17 cellular contexts compared by ENCODE assay signal in genomic region chr5:62626534-62626933, GRCh38. TPM values are rescaled to one million over a fixed set of nuclear protein-coding genes. Genes with fewer than 3 reads are reported as not detected.
DNase-seq lines count a peak whose midpoint lies in the region; ATAC-seq and TF ChIP-seq lines count a peak whose summit lies in the region.
"Had no signal": no experiment of that assay in that cellular context is flagged by ENCODE, and none has a peak within 500 bp of the region (broad histone marks: within the 10 kb centered on the region; RNA-seq: fewer than 3 reads in every experiment).

No MANE protein-coding gene starts in this region.

- H3F3A ChIP-seq in GM23338 (replicated peaks; ENCODE audit: low read depth) (no peaks in the 10 kb centered on the region), MM.1S (ENCODE audit: insufficient read depth, low read length) (peaks cover 30% of the 10 kb centered on the region), neural progenitor cell (ENCODE audit: low read depth) (peaks cover 5% of the 10 kb centered on the region)

- H3K4me1 ChIP-seq in GM23338 (ENCODE audit: insufficient read depth) (peaks cover 28% of the 10 kb centered on the region), MM.1S (ENCODE audit: low read length) (peaks cover 47% of the 10 kb centered on the region), iPS-18a (ENCODE audit: control insufficient read depth, low read depth, low read length) (peaks cover 27% of the 10 kb centered on the region), neural progenitor cell (peaks cover 14% of the 10 kb centered on the region), A673 (ENCODE audit: insufficient read depth, low read length, poor library complexity, severe bottlenecking) (no peaks in the 10 kb centered on the region)
- H3K4me1 ChIP-seq: BE2C had no signal

- H3K27me3 ChIP-seq in GM23338 (ENCODE audit: insufficient read depth) (no peaks in the 10 kb centered on the region), MM.1S (replicated peaks; ENCODE audit: insufficient read depth, low read length) (no peaks in the 10 kb centered on the region), iPS-18a (ENCODE audit: control insufficient read depth, insufficient read depth, low read length) (no peaks in the 10 kb centered on the region), neural progenitor cell (no peaks in the 10 kb centered on the region), A673 (replicated peaks; ENCODE audit: insufficient read depth, low read depth, low read length, poor library complexity) (no peaks in the 10 kb centered on the region)
- H3K27me3 ChIP-seq: BE2C had no signal

- H3K9ac ChIP-seq in MM.1S (ENCODE audit: low read length) (peak overlapping the region; percentile 50), iPS-18a (ENCODE audit: low read length) (peak overlapping the region; percentile 16), neural progenitor cell (no peak overlapping the region)

- no peaks in the 10 kb centered on the region for H3K9me3 ChIP-seq in MM.1S (replicated peaks; ENCODE audit: insufficient read depth, low read length)
- no peaks in the 10 kb centered on the region for H3K9me3 ChIP-seq in iPS-18a (ENCODE audit: control insufficient read depth, low read depth, low read length)
- H3K9me3 ChIP-seq in neural progenitor cell (ENCODE audit: low read depth): no peaks in the 10 kb centered on the region
- no peaks in the 10 kb centered on the region for H3K9me3 ChIP-seq in A673 (ENCODE audit: low read depth, low read length, poor library complexity, severe bottlenecking)
- H3K9me3 ChIP-seq: BE2C, Caco-2 had no signal

- ATAC-seq in GM23338 (peak; percentile 79), GM21529 (IDR thresholded peaks at IDR 0.05; ENCODE audit: unreplicated experiment) (no peak)
- ATAC-seq: CD8-positive, alpha-beta T cell; GM12878; K562 had no signal

- H3K27ac Mint-ChIP-seq in GM23338 (no peak overlapping the region), neural progenitor cell (peak overlapping the region; percentile 15)
- H3K27ac Mint-ChIP-seq: CD8-positive, alpha-beta T cell; HFFc6 had no signal

- H3K4me3 ChIP-seq in GM23338 (peak overlapping the region; percentile 15; the same call in 1 of the 2 replicates), MM.1S (ENCODE audit: low read length) (no peak overlapping the region), iPS-18a (ENCODE audit: low read length) (peak overlapping the region; percentile 28), neural progenitor cell (no peak overlapping the region), A673 (ENCODE audit: low read depth, low read length, poor library complexity, severe bottlenecking) (no peak overlapping the region)
- H3K4me3 ChIP-seq: GM12878, K562 had no signal

- intact Hi-C loops in A673 (cut with micrococcal nuclease; ENCODE audit: unreplicated experiment): no loop called here

- H3K9me3 Mint-ChIP-seq in GM23338 (peaks cover 2% of the 10 kb centered on the region; the same call in 2 of the 3 replicates), neural progenitor cell (no peaks in the 10 kb centered on the region)
- H3K9me3 Mint-ChIP-seq: CD14-positive monocyte; CD8-positive, alpha-beta T cell; HFFc6 had no signal

- H3K27ac ChIP-seq in GM23338 (ENCODE audit: low read depth): peak overlapping the region; percentile 2; the same call in 1 of the 2 replicates
- peak overlapping the region; percentile 91 for H3K27ac ChIP-seq in MM.1S (ENCODE audit: low read length)
- H3K27ac ChIP-seq in iPS-18a (ENCODE audit: low read length): peak overlapping the region; percentile 65
- H3K27ac ChIP-seq in neural progenitor cell: peak overlapping the region; percentile 48
- H3K27ac ChIP-seq in A673 (ENCODE audit: low read depth, low read length, poor library complexity, severe bottlenecking): no peak overlapping the region

- H3K4me1 Mint-ChIP-seq in GM23338 (peaks cover 34% of the 10 kb centered on the region), neural progenitor cell (peaks cover 8% of the 10 kb centered on the region)
- H3K4me1 Mint-ChIP-seq: CD14-positive monocyte had no signal

- POLR2A ChIA-PET in A673 (lab: Charles Lee; ENCODE audit: low non-redundant PET): no interaction called here

- DNase-seq in GM23338 (ENCODE audit: low spot score) (peak; percentile 39), MM.1S (no peak), neural progenitor cell (ENCODE audit: low spot score) (no peak), G401 (ENCODE audit: low spot score) (no peak), A673 (ENCODE audit: low spot score) (no peak)
- DNase-seq: BE2C; Caco-2; CD8-positive, alpha-beta T cell; DMS53; GOT3; HCEC 1CT; HFFc6 had no signal

- in situ Hi-C loops in G401 (cut with HindIII; ENCODE audit: low sequenced_read_pairs): no loop called here

- CTCF ChIA-PET in A673 (lab: Charles Lee): no interaction called here

- H3K9me2 ChIP-seq in GM23338 (ENCODE audit: insufficient read depth) (no peaks in the 10 kb centered on the region), MM.1S (replicated peaks; ENCODE audit: insufficient read depth, low read length) (no peaks in the 10 kb centered on the region)

- no TSS peak for BruUV-seq in A673 (replicated peaks; lab: Mats Ljungman, UMichigan)

- H3K4me2 ChIP-seq in GM23338 (peak overlapping the region; percentile 54), MM.1S (ENCODE audit: low read depth, low read length) (peak overlapping the region; percentile 40; the same call in 1 of the 2 replicates), neural progenitor cell (peak overlapping the region; percentile 3)

- no peaks in the 10 kb centered on the region for H3K36me3 ChIP-seq in GM23338 (ENCODE audit: insufficient read depth)
- H3K36me3 ChIP-seq in MM.1S (replicated peaks; ENCODE audit: insufficient read depth, low read length): no peaks in the 10 kb centered on the region
- H3K36me3 ChIP-seq in iPS-18a (ENCODE audit: control insufficient read depth, low read depth, low read length): peaks cover 5% of the 10 kb centered on the region
- no peaks in the 10 kb centered on the region for H3K36me3 ChIP-seq in neural progenitor cell
- H3K36me3 ChIP-seq in A673 (ENCODE audit: insufficient read depth, low read length, poor library complexity, severe bottlenecking): peaks cover 6% of the 10 kb centered on the region

- TF ChIP-seq CTCF in GM23338 (conservative IDR thresholded peaks at IDR 0.05; ENCODE audit: low read depth in 2 of 2) (no peak), MM.1S (IDR thresholded peaks at IDR 0.05; ENCODE audit: low read length) (no peak), neural progenitor cell (IDR thresholded peaks at IDR 0.05) (no peak), A673 (conservative IDR thresholded peaks at IDR 0.05; ENCODE audit: low read depth, low read length) (no peak)

- H3K27me3 Mint-ChIP-seq in GM23338 (ENCODE audit: insufficient read depth, low read depth, poor library complexity) (peaks cover 3% of the 10 kb centered on the region), neural progenitor cell (ENCODE audit: insufficient read depth, low read depth) (peaks cover 4% of the 10 kb centered on the region)

- no peak overlapping the region for H2AFZ ChIP-seq in GM23338
- H2AFZ ChIP-seq in MM.1S (ENCODE audit: low read length): peak overlapping the region; percentile 35; the same call in 1 of the 2 replicates
- H2AFZ ChIP-seq in neural progenitor cell (replicated peaks): no peak overlapping the region

- H4K20me1 ChIP-seq in GM23338 (replicated peaks; ENCODE audit: insufficient read depth): no peaks in the 10 kb centered on the region
- H4K20me1 ChIP-seq in MM.1S (ENCODE audit: insufficient read depth, low read length): no peaks in the 10 kb centered on the region
- H4K20me1 ChIP-seq in neural progenitor cell (ENCODE audit: low read depth): no peaks in the 10 kb centered on the region

- H3K4me3 Mint-ChIP-seq in GM23338 (peak overlapping the region; percentile 20; the same call in 2 of the 3 replicates), neural progenitor cell (no peak overlapping the region)
- H3K4me3 Mint-ChIP-seq: CD14-positive monocyte; CD8-positive, alpha-beta T cell; HFFc6 had no signal

- no peaks in the 10 kb centered on the region for H3K79me2 ChIP-seq in GM23338 (replicated peaks; ENCODE audit: insufficient read depth)
- H3K79me2 ChIP-seq in MM.1S (ENCODE audit: low read length): no peaks in the 10 kb centered on the region
- no peaks in the 10 kb centered on the region for H3K79me2 ChIP-seq in neural progenitor cell (ENCODE audit: low read depth)

- peaks cover 22% of the 10 kb centered on the region; the same call in 2 of the 3 replicates for H3K36me3 Mint-ChIP-seq in GM23338 (ENCODE audit: low read depth)
- peaks cover 5% of the 10 kb centered on the region for H3K36me3 Mint-ChIP-seq in neural progenitor cell

TF ChIP-seq in GM23338, 12 proteins besides CTCF, POLR2A, EP300 and RAD21:
- TF ChIP-seq NANOG (IDR thresholded peaks at IDR 0.05; ENCODE audit: borderline replicate concordance) (peak; percentile 67; the same call in 1 of the 2 replicates), CREB1 (CRISPR knock-in tag; IDR thresholded peaks at IDR 0.05; ENCODE audit: low read depth) (no peak)

RNA-seq across cellular contexts. Expression of gene LRRC70, which starts 47.9 kb away (rescaled TPM):
- 1.7 and 2.7 TPM in 2 replicates for total RNA-seq in GM23338 (2014; rRNA removed; shearing (Covaris generic))
- 0.15 TPM in 1 of 2 replicates, not detected in the other for polyA plus RNA-seq in GM23338 (2016; fragmentation: Nextera tagmentation; extraction: Ambion mirVana)
- total RNA-seq in neural progenitor cell (ENCODE audit: low replicate concordance): 0.79 and 1.2 TPM in 2 replicates
- total RNA-seq in G401 (2014; rRNA removed; shearing (Covaris generic)): 0.51 TPM in 1 of 2 replicates, not detected in the other
- total RNA-seq in A673 (2021): 1.8 and 2.0 TPM in 2 replicates

Comparison
In these comparisons a context has a peak if more than half of its experiments do, and no peak if none do; other contexts are left out.
1. H3K4me2 ChIP-seq: peak in every context shown above with its lines; median percentile 54 in GM23338; 40 in MM.1S; 3 in neural progenitor cell.
2. H3K4me3 ChIP-seq: peak in GM23338 (single experiment) and iPS-18a (single experiment); none in MM.1S (single experiment), neural progenitor cell (single experiment) and A673 (single experiment).